Comparison of ENCODE assay signal across 1 cellular context in genomic region chr17:8884336-8884990, GRCh38.
TF ChIP-seq lines count a peak whose summit lies in the region.

No MANE protein-coding gene starts in this region.

TF ChIP-seq in GM23338, 12 proteins besides CTCF, POLR2A, EP300 and RAD21:
- TF ChIP-seq ZNF331 (CRISPR knock-in tag; IDR thresholded peaks at IDR 0.05; ENCODE audit: low read depth): no peak
- no peak for TF ChIP-seq POLR2AphosphoS5 (IDR thresholded peaks at IDR 0.05; ENCODE audit: low read depth)
- no peak for TF ChIP-seq EZH2 (IDR thresholded peaks at IDR 0.05; ENCODE audit: low read depth, unreplicated experiment)
- TF ChIP-seq, protein P1, sequence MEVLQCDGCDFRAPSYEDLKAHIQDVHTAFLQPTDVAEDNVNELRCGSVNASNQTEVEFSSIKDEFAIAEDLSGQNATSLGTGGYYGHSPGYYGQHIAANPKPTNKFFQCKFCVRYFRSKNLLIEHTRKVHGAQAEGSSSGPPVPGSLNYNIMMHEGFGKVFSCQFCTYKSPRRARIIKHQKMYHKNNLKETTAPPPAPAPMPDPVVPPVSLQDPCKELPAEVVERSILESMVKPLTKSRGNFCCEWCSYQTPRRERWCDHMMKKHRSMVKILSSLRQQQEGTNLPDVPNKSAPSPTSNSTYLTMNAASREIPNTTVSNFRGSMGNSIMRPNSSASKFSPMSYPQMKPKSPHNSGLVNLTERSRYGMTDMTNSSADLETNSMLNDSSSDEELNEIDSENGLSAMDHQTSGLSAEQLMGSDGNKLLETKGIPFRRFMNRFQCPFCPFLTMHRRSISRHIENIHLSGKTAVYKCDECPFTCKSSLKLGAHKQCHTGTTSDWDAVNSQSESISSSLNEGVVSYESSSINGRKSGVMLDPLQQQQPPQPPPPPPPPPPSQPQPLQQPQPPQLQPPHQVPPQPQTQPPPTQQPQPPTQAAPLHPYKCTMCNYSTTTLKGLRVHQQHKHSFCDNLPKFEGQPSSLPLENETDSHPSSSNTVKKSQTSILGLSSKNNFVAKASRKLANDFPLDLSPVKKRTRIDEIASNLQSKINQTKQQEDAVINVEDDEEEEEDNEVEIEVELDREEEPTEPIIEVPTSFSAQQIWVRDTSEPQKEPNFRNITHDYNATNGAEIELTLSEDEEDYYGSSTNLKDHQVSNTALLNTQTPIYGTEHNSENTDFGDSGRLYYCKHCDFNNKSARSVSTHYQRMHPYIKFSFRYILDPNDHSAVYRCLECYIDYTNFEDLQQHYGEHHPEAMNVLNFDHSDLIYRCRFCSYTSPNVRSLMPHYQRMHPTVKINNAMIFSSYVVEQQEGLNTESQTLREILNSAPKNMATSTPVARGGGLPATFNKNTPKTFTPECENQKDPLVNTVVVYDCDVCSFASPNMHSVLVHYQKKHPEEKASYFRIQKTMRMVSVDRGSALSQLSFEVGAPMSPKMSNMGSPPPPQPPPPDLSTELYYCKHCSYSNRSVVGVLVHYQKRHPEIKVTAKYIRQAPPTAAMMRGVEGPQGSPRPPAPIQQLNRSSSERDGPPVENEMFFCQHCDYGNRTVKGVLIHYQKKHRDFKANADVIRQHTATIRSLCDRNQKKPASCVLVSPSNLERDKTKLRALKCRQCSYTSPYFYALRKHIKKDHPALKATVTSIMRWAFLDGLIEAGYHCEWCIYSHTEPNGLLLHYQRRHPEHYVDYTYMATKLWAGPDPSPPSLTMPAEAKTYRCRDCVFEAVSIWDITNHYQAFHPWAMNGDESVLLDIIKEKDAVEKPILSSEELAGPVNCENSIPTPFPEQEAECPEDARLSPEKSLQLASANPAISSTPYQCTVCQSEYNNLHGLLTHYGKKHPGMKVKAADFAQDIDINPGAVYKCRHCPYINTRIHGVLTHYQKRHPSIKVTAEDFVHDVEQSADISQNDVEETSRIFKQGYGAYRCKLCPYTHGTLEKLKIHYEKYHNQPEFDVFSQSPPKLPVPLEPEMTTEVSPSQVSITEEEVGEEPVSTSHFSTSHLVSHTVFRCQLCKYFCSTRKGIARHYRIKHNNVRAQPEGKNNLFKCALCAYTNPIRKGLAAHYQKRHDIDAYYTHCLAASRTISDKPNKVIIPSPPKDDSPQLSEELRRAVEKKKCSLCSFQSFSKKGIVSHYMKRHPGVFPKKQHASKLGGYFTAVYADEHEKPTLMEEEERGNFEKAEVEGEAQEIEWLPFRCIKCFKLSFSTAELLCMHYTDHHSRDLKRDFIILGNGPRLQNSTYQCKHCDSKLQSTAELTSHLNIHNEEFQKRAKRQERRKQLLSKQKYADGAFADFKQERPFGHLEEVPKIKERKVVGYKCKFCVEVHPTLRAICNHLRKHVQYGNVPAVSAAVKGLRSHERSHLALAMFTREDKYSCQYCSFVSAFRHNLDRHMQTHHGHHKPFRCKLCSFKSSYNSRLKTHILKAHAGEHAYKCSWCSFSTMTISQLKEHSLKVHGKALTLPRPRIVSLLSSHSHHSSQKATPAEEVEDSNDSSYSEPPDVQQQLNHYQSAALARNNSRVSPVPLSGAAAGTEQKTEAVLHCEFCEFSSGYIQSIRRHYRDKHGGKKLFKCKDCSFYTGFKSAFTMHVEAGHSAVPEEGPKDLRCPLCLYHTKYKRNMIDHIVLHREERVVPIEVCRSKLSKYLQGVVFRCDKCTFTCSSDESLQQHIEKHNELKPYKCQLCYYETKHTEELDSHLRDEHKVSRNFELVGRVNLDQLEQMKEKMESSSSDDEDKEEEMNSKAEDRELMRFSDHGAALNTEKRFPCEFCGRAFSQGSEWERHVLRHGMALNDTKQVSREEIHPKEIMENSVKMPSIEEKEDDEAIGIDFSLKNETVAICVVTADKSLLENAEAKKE (CRISPR knock-in tag; IDR thresholded peaks at IDR 0.05): no peak
- no peak for TF ChIP-seq NANOG (IDR thresholded peaks at IDR 0.05; ENCODE audit: borderline replicate concordance)
- TF ChIP-seq, protein P2, sequence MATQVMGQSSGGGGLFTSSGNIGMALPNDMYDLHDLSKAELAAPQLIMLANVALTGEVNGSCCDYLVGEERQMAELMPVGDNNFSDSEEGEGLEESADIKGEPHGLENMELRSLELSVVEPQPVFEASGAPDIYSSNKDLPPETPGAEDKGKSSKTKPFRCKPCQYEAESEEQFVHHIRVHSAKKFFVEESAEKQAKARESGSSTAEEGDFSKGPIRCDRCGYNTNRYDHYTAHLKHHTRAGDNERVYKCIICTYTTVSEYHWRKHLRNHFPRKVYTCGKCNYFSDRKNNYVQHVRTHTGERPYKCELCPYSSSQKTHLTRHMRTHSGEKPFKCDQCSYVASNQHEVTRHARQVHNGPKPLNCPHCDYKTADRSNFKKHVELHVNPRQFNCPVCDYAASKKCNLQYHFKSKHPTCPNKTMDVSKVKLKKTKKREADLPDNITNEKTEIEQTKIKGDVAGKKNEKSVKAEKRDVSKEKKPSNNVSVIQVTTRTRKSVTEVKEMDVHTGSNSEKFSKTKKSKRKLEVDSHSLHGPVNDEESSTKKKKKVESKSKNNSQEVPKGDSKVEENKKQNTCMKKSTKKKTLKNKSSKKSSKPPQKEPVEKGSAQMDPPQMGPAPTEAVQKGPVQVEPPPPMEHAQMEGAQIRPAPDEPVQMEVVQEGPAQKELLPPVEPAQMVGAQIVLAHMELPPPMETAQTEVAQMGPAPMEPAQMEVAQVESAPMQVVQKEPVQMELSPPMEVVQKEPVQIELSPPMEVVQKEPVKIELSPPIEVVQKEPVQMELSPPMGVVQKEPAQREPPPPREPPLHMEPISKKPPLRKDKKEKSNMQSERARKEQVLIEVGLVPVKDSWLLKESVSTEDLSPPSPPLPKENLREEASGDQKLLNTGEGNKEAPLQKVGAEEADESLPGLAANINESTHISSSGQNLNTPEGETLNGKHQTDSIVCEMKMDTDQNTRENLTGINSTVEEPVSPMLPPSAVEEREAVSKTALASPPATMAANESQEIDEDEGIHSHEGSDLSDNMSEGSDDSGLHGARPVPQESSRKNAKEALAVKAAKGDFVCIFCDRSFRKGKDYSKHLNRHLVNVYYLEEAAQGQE (IDR thresholded peaks at IDR 0.05; ENCODE audit: unreplicated experiment): no peak
- no peak for TF ChIP-seq ZNF114 (CRISPR knock-in tag; IDR thresholded peaks at IDR 0.05)
- no peak for TF ChIP-seq STAT1 (IDR thresholded peaks at IDR 0.05; ENCODE audit: unreplicated experiment)
- TF ChIP-seq EZH2phosphoT487 (IDR thresholded peaks at IDR 0.05; ENCODE audit: unreplicated experiment): no peak
- TF ChIP-seq CREB1 (CRISPR knock-in tag; IDR thresholded peaks at IDR 0.05; ENCODE audit: low read depth): no peak
